8 cellular contexts compared by ENCODE assay signal in genomic region chrX:85003655-85004244, GRCh38. TPM values are rescaled to one million over a fixed set of nuclear protein-coding genes. Genes with fewer than 3 reads are reported as not detected.
DNase-seq lines count a peak whose midpoint lies in the region; ATAC-seq and TF ChIP-seq lines count a peak whose summit lies in the region.

APOOL (plus strand) TSS chrX:85003877; CDS start chrX:85003913, 36 bp downstream.

- peak within 1 kb of the TSS; percentile 86 for H3K4me3 Mint-ChIP-seq in activated naive CD8-positive, alpha-beta T cell treated with anti-CD3 and anti-CD28 coated beads, Interleukin-2, amount 50 U/mL, for 24 hours

- H3K9me3 ChIP-seq in heart right ventricle (no peaks in the 10 kb centered on the region), upper lobe of left lung (no peaks in the 10 kb centered on the region)

- H3K27me3 Mint-ChIP-seq in activated naive CD8-positive, alpha-beta T cell treated with anti-CD3 and anti-CD28 coated beads, Interleukin-2, amount 50 U/mL, for 24 hours, result no peaks in the 10 kb centered on the region

- TF ChIP-seq POLR2A in upper lobe of left lung (IDR thresholded peaks at IDR 0.05), result peak in 2 of 4 donors; percentile 30 to 33

- H3K36me3 Mint-ChIP-seq in activated naive CD8-positive, alpha-beta T cell treated with anti-CD3 and anti-CD28 coated beads, Interleukin-2, amount 50 U/mL, for 24 hours (ENCODE audit: low read depth), result peaks cover 2% of the 10 kb centered on the region

- TF ChIP-seq CTCF in GM12864 (IDR thresholded peaks at IDR 0.05; ENCODE audit: low read depth, low read length, missing control alignments), result no peak
- no peak for TF ChIP-seq CTCF in heart right ventricle (IDR thresholded peaks at IDR 0.05)
- TF ChIP-seq CTCF in upper lobe of left lung (IDR thresholded peaks at IDR 0.05), result no peak

- peaks cover 19% of the 10 kb centered on the region for H3K4me1 Mint-ChIP-seq in activated naive CD8-positive, alpha-beta T cell treated with anti-CD3 and anti-CD28 coated beads, Interleukin-2, amount 50 U/mL, for 24 hours

- H3K27me3 ChIP-seq in heart right ventricle, result no peaks in the 10 kb centered on the region
- no peaks in the 10 kb centered on the region for H3K27me3 ChIP-seq in upper lobe of left lung

- H3K4me1 ChIP-seq in heart right ventricle (peaks cover 0 to 16% (median 7%) of the 10 kb centered on the region in 9 donors), upper lobe of left lung (peaks cover 0 to 4% (median 0%) of the 10 kb centered on the region in 4 donors)

- peak; percentile 97 for ATAC-seq in HG02678 (IDR thresholded peaks at IDR 0.05; ENCODE audit: unreplicated experiment)
- ATAC-seq in activated naive CD8-positive, alpha-beta T cell treated with anti-CD3 and anti-CD28 coated beads, Interleukin-2, amount 50 U/mL, for 24 hours, result peak; percentile 96
- peak; percentile 96 to 100 (median 99) for ATAC-seq in heart right ventricle
- peak; percentile 96 to 100 for ATAC-seq in upper lobe of left lung (ENCODE audit: low FRiP score in 2 of 2)

- H3K4me3 ChIP-seq in GM12864 (ENCODE audit: low read depth, low read length) (peak within 1 kb of the TSS; percentile 78), heart right ventricle (peak within 1 kb of the TSS; percentile 33 to 74 (median 64)), upper lobe of left lung (peak within 1 kb of the TSS; percentile 42 to 69 (median 56))

- 0% methylated on average over 24 of the region's 24 CpGs for WGBS in heart right ventricle, 2 donors
- WGBS in upper lobe of left lung, 2 donors, result 0 to 38% methylated on average over 15 to 24 of the region's 24 CpGs

- peak in 1 of 4 donors; percentile 11 for TF ChIP-seq EP300 in upper lobe of left lung (IDR thresholded peaks at IDR 0.05)

- H3K9me3 Mint-ChIP-seq in activated naive CD8-positive, alpha-beta T cell treated with anti-CD3 and anti-CD28 coated beads, Interleukin-2, amount 50 U/mL, for 24 hours, result no peaks in the 10 kb centered on the region

- peak within 1 kb of the TSS; percentile 56 for H3K27ac Mint-ChIP-seq in activated naive CD8-positive, alpha-beta T cell treated with anti-CD3 and anti-CD28 coated beads, Interleukin-2, amount 50 U/mL, for 24 hours

- no peaks in the 10 kb centered on the region for H3K36me3 ChIP-seq in heart right ventricle
- H3K36me3 ChIP-seq in upper lobe of left lung, result no peaks in the 10 kb centered on the region

- intact Hi-C loops in heart right ventricle (cut with DNase I), result no loop called here
- intact Hi-C loops in posterior cingulate gyrus (cut with DNase I), result no loop called here

- peak; percentile 75 for DNase-seq in GM12864 (ENCODE audit: low read depth)
- peak; percentile 84 to 94 (median 85) for DNase-seq in NCI-H1417 (lab: John Stamatoyannopoulos, UW)
- peak; percentile 92 for DNase-seq in SW480 (ENCODE audit: low spot score)
- peak; percentile 78 for DNase-seq in activated naive CD8-positive, alpha-beta T cell treated with anti-CD3 and anti-CD28 coated beads, Interleukin-2, amount 50 U/mL, for 24 hours
- peak; percentile 84 to 89 for DNase-seq in heart right ventricle
- peak; percentile 66 to 96 (median 72) for DNase-seq in posterior cingulate gyrus
- peak; percentile 72 to 86 for DNase-seq in upper lobe of left lung

- H3K27ac ChIP-seq in heart right ventricle (peak within 1 kb of the TSS in 9 of 10 donors; percentile 28 to 77 (median 70)), upper lobe of left lung (peak within 1 kb of the TSS; percentile 38 to 69 (median 59))

RNA-seq across cellular contexts. Expression of gene APOOL, which starts in this region (rescaled TPM):
- 10 to 100 TPM; 42.0 to 60.7 (median 55.7) TPM for total RNA-seq in heart right ventricle
- 10 to 100 TPM in 1 of 2 donors, 1 to 10 TPM in 1; 4.6 to 10.4 TPM for polyA plus RNA-seq in heart right ventricle
- 10 to 100 TPM in 3 of 6 donors, 1 to 10 TPM in 3; 3.8 to 17.0 (median 11.6) TPM for total RNA-seq in upper lobe of left lung

Comparison
In these comparisons a context has a peak if more than half of its experiments do, and no peak if none do; other contexts are left out.
1. Peak in every context shown above with its lines: DNase-seq, ATAC-seq, H3K4me3 ChIP-seq and H3K27ac ChIP-seq.